ENCODE assay signal across 21 cellular contexts in genomic region chr15:60073441-60073840, GRCh38.
"Had no signal": no experiment of that assay in that cellular context is flagged by ENCODE, and none has a peak within 500 bp of the region (broad histone marks: within the 10 kb centered on the region; RNA-seq: fewer than 3 reads in every experiment).

No MANE protein-coding gene starts in this region.

- H3K27ac ChIP-seq: PC-9 had no signal

- H3K36me3 Mint-ChIP-seq: activated naive CD8-positive, alpha-beta T cell treated with anti-CD3 and anti-CD28 coated beads for 36 hours had no signal

- H3K4me3 ChIP-seq: PC-9 had no signal

- DNase-seq: activated CD4-positive, alpha-beta T cell treated with anti-CD3 and anti-CD28 coated beads, Interleukin-2, amount 10 ng/mL, durations not matched to agents 24 days and 14 days; activated CD4-positive, alpha-beta T cell treated with anti-CD3 and anti-CD28 coated beads, Interleukin-2, amount 50 U/mL, for 4 hours; activated gamma-delta T cell treated with Interleukin-2 at 50 U/mL for 16 hours; activated naive CD4-positive, alpha-beta T cell treated with anti-CD3 and anti-CD28 coated beads, Interleukin-2, amount 50 U/mL, for 16 hours; activated naive CD8-positive, alpha-beta T cell treated with anti-CD3 and anti-CD28 coated beads for 36 hours; activated T-cell treated with anti-CD3 and anti-CD28 coated beads, Interleukin-2, amount 50 U/mL, for 1 hour; amniotic stem cell; aorta; Kasumi-1; KG1; NCI-H1092 treated with DMSO at 0.1 percent for 48 hours; NCI-H187; NCI-H2029 treated with DMSO at 0.1 percent for 48 hours; NCI-H2171 treated with DMSO at 0.1 percent for 48 hours; NCI-H526 treated with DMSO at 0.1 percent for 48 hours; PC-9; Right ventricle myocardium superior; SW 1271; T1000 had no signal

- H3K4me2 ChIP-seq: PC-9 had no signal

- H3K27ac Mint-ChIP-seq: activated CD4-positive, alpha-beta T cell treated with anti-CD3 and anti-CD28 coated beads, Interleukin-2, amount 10 ng/mL, durations not matched to agents 24 days and 14 days; activated naive CD8-positive, alpha-beta T cell treated with anti-CD3 and anti-CD28 coated beads for 36 hours; activated T-helper 1 cell treated with anti-CD3 and anti-CD28 coated beads, Interleukin-12 subunit alpha, Interleukin-12 subunit beta, Interleukin-2, Interleukin-4 antibody, amounts not matched to agents 30 ng/mL and 10 ng/mL and 1 ng/mL, durations not matched to agents 14 hours and 24 hours and 36 hours had no signal

- H3K9me3 Mint-ChIP-seq: activated CD8-positive, alpha-beta T cell treated with anti-CD3 and anti-CD28 coated beads for 36 hours had no signal

- H3K4me3 Mint-ChIP-seq: activated CD4-positive, alpha-beta T cell treated with anti-CD3 and anti-CD28 coated beads, Interleukin-2, amount 10 ng/mL, durations not matched to agents 24 days and 14 days; activated CD8-positive, alpha-beta T cell treated with anti-CD3 and anti-CD28 coated beads for 36 hours; activated naive CD8-positive, alpha-beta T cell treated with anti-CD3 and anti-CD28 coated beads for 36 hours; activated T-helper 1 cell treated with anti-CD3 and anti-CD28 coated beads, Interleukin-12 subunit alpha, Interleukin-12 subunit beta, Interleukin-2, Interleukin-4 antibody, amounts not matched to agents 30 ng/mL and 10 ng/mL and 1 ng/mL, durations not matched to agents 14 hours and 24 hours and 36 hours had no signal

- H2AFZ ChIP-seq: PC-9 had no signal

- ATAC-seq: activated CD8-positive, alpha-beta T cell treated with anti-CD3 and anti-CD28 coated beads for 36 hours had no signal
